1 cellular context compared by ENCODE assay signal in genomic region chr15:45167631-45168205, GRCh38.
TF ChIP-seq lines count a peak whose summit lies in the region.

No MANE protein-coding gene starts in this region.

TF ChIP-seq in WTC11, 78 proteins besides CTCF, POLR2A, EP300 and RAD21 (continued from another document):
- TF ChIP-seq OVOL2 (CRISPR knock-in tag; IDR thresholded peaks at IDR 0.05; ENCODE audit: borderline replicate concordance) = no peak
- no peak for TF ChIP-seq TEAD4 (CRISPR knock-in tag; IDR thresholded peaks at IDR 0.05)
- no peak for TF ChIP-seq FOXJ3 (CRISPR knock-in tag; IDR thresholded peaks at IDR 0.05; ENCODE audit: borderline replicate concordance)
- no peak for TF ChIP-seq STAT6 (CRISPR knock-in tag; conservative IDR thresholded peaks at IDR 0.05; ENCODE audit: low read depth)
- TF ChIP-seq ATF6 (CRISPR knock-in tag; IDR thresholded peaks at IDR 0.05) = no peak
- TF ChIP-seq FOXP4 (CRISPR knock-in tag; IDR thresholded peaks at IDR 0.05) = no peak
- no peak for TF ChIP-seq ZBTB21 (CRISPR knock-in tag; IDR thresholded peaks at IDR 0.05; ENCODE audit: borderline replicate concordance)
- no peak for TF ChIP-seq IRF1 (CRISPR knock-in tag; IDR thresholded peaks at IDR 0.05)
- TF ChIP-seq ESRRA (CRISPR knock-in tag; IDR thresholded peaks at IDR 0.05; ENCODE audit: borderline replicate concordance) = no peak
- no peak for TF ChIP-seq ZNF416 (CRISPR knock-in tag; IDR thresholded peaks at IDR 0.05)
